8 cellular contexts compared by ENCODE assay signal in genomic region chr1:32742132-32742947, GRCh38.
DNase-seq lines count a peak whose midpoint lies in the region; ATAC-seq and TF ChIP-seq lines count a peak whose summit lies in the region.

No MANE protein-coding gene starts in this region.

- H3K36me3 ChIP-seq in mucosa of stomach (ENCODE audit: control insufficient read depth, insufficient read depth, low read length): no peaks in the 10 kb centered on the region

- H3K4me1 ChIP-seq in mucosa of stomach (ENCODE audit: control insufficient read depth, insufficient read depth, low read length): peaks cover 50% of the 10 kb centered on the region

- no peaks in the 10 kb centered on the region for H3K9me3 ChIP-seq in mucosa of stomach (ENCODE audit: control insufficient read depth, low read length)

- peak overlapping the region; percentile 93 for H3K9ac ChIP-seq in mucosa of stomach (ENCODE audit: low read length)

- in situ Hi-C loops in GM13977 (cut with MboI; ENCODE audit: low pct_unique_long_range_greater_than_20kb, low sequenced_read_pairs, unreplicated experiment): no loop called here

- no peak for TF ChIP-seq CTCF in AG10803 (conservative IDR thresholded peaks at IDR 0.05; ENCODE audit: low read length)
- no peak for TF ChIP-seq CTCF in LNCaP clone FGC (IDR thresholded peaks at IDR 0.05; ENCODE audit: control insufficient read depth, extremely low read depth, insufficient read depth)
- no peak for TF ChIP-seq CTCF in GM13977 (IDR thresholded peaks at IDR 0.05; ENCODE audit: extremely low read depth, insufficient read depth, missing control alignments)

- H3K4me3 ChIP-seq in AG10803 (ENCODE audit: low read length): peak overlapping the region; percentile 71
- H3K4me3 ChIP-seq in LNCaP clone FGC (ENCODE audit: low read depth, low read length): peak overlapping the region; percentile 78
- H3K4me3 ChIP-seq in mucosa of stomach (ENCODE audit: low read length): peak overlapping the region; percentile 17

- no peak for ATAC-seq in HG03342 (IDR thresholded peaks at IDR 0.05; ENCODE audit: unreplicated experiment)

- no peak for DNase-seq in AG10803 (ENCODE audit: low read depth)
- DNase-seq in LNCaP clone FGC (ENCODE audit: low read depth): no peak
- peak; percentile 61 for DNase-seq in ecto neural progenitor cell (ENCODE audit: low spot score)
- no peak for DNase-seq in GM13977 (ENCODE audit: low spot score)
- DNase-seq in HCEC 1CT: no peak
- no peak for DNase-seq in activated gamma-delta T cell (lab: John Stamatoyannopoulos, UW)

- no peaks in the 10 kb centered on the region for H3K27me3 ChIP-seq in mucosa of stomach (ENCODE audit: control insufficient read depth, insufficient read depth, low read length)

Comparison
In these comparisons a context has a peak if more than half of its experiments do, and no peak if none do; other contexts are left out.
1. H3K4me3 ChIP-seq: peak in every context shown above with its lines; median percentile 78 in LNCaP clone FGC; 71 in AG10803; 17 in mucosa of stomach.